Comparison of ENCODE assay signal across 1 cellular context in the genomic region with DNA sequence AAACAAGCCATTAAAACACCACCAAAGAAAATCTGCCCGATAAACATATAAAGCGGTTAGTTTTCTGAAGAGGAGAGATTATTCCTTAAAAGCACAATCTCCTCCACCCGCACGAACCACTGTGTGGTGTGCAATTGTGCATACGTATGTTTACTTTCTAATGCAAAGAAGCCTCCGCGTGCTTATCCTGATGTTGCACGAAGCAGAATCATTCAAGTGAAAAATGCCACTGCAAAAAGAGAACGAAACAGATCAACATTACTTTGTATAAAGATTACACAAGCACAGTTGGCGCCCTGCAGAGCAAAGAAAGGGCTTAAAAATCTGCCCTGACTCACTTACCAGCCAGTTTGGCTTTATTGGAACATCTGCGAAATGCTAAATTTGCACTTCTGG.
TF ChIP-seq lines count a peak whose summit lies in the region.

No MANE protein-coding gene starts in this region.

TF ChIP-seq in GM23338, 12 proteins besides CTCF, POLR2A, EP300 and RAD21 (continued from another document):
- TF ChIP-seq, protein P1, sequence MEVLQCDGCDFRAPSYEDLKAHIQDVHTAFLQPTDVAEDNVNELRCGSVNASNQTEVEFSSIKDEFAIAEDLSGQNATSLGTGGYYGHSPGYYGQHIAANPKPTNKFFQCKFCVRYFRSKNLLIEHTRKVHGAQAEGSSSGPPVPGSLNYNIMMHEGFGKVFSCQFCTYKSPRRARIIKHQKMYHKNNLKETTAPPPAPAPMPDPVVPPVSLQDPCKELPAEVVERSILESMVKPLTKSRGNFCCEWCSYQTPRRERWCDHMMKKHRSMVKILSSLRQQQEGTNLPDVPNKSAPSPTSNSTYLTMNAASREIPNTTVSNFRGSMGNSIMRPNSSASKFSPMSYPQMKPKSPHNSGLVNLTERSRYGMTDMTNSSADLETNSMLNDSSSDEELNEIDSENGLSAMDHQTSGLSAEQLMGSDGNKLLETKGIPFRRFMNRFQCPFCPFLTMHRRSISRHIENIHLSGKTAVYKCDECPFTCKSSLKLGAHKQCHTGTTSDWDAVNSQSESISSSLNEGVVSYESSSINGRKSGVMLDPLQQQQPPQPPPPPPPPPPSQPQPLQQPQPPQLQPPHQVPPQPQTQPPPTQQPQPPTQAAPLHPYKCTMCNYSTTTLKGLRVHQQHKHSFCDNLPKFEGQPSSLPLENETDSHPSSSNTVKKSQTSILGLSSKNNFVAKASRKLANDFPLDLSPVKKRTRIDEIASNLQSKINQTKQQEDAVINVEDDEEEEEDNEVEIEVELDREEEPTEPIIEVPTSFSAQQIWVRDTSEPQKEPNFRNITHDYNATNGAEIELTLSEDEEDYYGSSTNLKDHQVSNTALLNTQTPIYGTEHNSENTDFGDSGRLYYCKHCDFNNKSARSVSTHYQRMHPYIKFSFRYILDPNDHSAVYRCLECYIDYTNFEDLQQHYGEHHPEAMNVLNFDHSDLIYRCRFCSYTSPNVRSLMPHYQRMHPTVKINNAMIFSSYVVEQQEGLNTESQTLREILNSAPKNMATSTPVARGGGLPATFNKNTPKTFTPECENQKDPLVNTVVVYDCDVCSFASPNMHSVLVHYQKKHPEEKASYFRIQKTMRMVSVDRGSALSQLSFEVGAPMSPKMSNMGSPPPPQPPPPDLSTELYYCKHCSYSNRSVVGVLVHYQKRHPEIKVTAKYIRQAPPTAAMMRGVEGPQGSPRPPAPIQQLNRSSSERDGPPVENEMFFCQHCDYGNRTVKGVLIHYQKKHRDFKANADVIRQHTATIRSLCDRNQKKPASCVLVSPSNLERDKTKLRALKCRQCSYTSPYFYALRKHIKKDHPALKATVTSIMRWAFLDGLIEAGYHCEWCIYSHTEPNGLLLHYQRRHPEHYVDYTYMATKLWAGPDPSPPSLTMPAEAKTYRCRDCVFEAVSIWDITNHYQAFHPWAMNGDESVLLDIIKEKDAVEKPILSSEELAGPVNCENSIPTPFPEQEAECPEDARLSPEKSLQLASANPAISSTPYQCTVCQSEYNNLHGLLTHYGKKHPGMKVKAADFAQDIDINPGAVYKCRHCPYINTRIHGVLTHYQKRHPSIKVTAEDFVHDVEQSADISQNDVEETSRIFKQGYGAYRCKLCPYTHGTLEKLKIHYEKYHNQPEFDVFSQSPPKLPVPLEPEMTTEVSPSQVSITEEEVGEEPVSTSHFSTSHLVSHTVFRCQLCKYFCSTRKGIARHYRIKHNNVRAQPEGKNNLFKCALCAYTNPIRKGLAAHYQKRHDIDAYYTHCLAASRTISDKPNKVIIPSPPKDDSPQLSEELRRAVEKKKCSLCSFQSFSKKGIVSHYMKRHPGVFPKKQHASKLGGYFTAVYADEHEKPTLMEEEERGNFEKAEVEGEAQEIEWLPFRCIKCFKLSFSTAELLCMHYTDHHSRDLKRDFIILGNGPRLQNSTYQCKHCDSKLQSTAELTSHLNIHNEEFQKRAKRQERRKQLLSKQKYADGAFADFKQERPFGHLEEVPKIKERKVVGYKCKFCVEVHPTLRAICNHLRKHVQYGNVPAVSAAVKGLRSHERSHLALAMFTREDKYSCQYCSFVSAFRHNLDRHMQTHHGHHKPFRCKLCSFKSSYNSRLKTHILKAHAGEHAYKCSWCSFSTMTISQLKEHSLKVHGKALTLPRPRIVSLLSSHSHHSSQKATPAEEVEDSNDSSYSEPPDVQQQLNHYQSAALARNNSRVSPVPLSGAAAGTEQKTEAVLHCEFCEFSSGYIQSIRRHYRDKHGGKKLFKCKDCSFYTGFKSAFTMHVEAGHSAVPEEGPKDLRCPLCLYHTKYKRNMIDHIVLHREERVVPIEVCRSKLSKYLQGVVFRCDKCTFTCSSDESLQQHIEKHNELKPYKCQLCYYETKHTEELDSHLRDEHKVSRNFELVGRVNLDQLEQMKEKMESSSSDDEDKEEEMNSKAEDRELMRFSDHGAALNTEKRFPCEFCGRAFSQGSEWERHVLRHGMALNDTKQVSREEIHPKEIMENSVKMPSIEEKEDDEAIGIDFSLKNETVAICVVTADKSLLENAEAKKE (CRISPR knock-in tag; IDR thresholded peaks at IDR 0.05) = no peak
